Comparison of ENCODE assay signal across 1 cellular context in the genomic region with DNA sequence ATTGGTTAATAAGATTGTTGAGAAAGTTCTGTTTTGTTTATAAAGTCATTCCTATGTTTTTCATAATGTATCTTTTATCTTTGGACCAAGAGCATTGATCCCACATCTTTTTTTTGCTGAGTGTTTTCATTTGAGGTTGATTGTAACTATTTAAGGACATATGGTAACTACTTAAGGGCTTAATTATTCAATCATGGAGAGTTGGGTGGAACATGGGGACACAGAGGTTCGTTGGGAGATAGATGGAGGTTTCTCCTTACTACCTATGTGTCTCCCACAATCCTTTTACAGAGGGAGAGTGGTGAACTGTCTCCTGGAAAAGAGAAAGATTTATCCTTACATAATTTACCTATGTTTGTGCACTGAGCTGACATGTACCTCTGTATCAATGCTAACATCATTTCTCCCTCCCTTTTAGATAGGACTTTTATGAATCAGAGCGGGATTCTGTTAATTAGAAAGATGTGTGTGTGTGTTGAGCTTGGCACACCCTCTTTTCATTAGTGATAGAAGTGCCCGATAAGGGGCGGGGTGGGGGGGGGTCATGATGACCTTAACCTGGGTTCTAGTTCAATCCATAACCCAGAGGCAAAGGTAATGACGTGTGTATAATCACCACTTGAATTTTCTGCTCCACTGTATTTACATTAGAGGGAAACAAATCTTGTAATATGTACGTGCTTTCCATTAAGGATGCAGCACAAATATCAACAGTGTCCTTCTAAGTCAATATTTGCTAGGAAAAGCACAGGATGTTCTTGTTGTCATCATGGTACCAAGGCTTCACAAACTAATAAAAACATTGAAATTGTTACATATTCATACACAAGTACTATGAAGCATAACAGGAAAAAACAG.
TF ChIP-seq lines count a peak whose summit lies in the region.

No MANE protein-coding gene starts in this region.

TF ChIP-seq in HepG2, 621 proteins besides CTCF, POLR2A, EP300 and RAD21 (continued from another document and continues in another):
- TF ChIP-seq, protein P1, sequence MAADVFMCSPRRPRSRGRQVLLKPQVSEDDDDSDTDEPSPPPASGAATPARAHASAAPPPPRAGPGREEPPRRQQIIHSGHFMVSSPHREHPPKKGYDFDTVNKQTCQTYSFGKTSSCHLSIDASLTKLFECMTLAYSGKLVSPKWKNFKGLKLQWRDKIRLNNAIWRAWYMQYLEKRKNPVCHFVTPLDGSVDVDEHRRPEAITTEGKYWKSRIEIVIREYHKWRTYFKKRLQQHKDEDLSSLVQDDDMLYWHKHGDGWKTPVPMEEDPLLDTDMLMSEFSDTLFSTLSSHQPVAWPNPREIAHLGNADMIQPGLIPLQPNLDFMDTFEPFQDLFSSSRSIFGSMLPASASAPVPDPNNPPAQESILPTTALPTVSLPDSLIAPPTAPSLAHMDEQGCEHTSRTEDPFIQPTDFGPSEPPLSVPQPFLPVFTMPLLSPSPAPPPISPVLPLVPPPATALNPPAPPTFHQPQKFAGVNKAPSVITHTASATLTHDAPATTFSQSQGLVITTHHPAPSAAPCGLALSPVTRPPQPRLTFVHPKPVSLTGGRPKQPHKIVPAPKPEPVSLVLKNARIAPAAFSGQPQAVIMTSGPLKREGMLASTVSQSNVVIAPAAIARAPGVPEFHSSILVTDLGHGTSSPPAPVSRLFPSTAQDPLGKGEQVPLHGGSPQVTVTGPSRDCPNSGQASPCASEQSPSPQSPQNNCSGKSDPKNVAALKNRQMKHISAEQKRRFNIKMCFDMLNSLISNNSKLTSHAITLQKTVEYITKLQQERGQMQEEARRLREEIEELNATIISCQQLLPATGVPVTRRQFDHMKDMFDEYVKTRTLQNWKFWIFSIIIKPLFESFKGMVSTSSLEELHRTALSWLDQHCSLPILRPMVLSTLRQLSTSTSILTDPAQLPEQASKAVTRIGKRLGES (CRISPR knock-in tag; IDR thresholded peaks at IDR 0.05; ENCODE audit: borderline replicate concordance), result no peak
- TF ChIP-seq, protein P2, sequence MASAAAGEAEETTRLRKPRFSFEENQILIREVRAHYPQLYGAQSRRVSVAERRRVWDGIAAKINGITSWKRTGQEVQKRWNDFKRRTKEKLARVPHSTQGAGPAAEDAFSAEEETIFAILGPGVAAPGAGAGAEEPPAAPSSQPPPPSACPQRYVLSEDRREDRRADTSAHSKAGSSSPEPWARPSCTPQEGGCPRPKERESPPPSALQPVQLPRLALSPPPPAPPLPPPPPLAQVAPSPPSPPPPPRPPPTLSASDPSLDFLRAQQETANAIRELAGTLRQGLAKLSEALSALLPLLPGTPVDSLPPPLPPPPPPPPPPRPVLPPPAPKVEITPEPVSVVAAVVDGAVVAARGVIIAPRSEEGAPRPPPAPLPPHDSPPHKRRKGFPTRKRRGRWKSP (CRISPR knock-in tag; IDR thresholded peaks at IDR 0.05), result no peak
- TF ChIP-seq ZFX (CRISPR knock-in tag; IDR thresholded peaks at IDR 0.05; ENCODE audit: low read depth) (no peak), WIZ (CRISPR knock-in tag; IDR thresholded peaks at IDR 0.05) (no peak), ZNF768 (CRISPR knock-in tag; IDR thresholded peaks at IDR 0.05) (no peak), YY1 (IDR thresholded peaks at IDR 0.05; ENCODE audit: insufficient read depth, insufficient replicate concordance, low read depth, low read length) (no peak), HMG20A (CRISPR knock-in tag; IDR thresholded peaks at IDR 0.05; ENCODE audit: borderline replicate concordance) (peak; percentile 91), ZEB1 (IDR thresholded peaks at IDR 0.05; ENCODE audit: insufficient replicate concordance, low read depth) (no peak), GTF3A (CRISPR knock-in tag; conservative IDR thresholded peaks at IDR 0.05) (no peak), YEATS4 (CRISPR knock-in tag; IDR thresholded peaks at IDR 0.05; ENCODE audit: borderline replicate concordance) (no peak), ESRRA (CRISPR knock-in tag; IDR thresholded peaks at IDR 0.05; ENCODE audit: low read depth) (0 out of 2 replicates have a peak, but pooled peaks have one; percentile 45), ZNF556 (CRISPR knock-in tag; IDR thresholded peaks at IDR 0.05; ENCODE audit: borderline replicate concordance) (no peak), SMC3 (IDR thresholded peaks at IDR 0.05; ENCODE audit: low read length) (no peak; the same call in 1 of the 2 replicates), ZNF12 (CRISPR knock-in tag; IDR thresholded peaks at IDR 0.05) (no peak), MBNL3 (CRISPR knock-in tag; conservative IDR thresholded peaks at IDR 0.05) (no peak), ZNF468 (CRISPR knock-in tag; IDR thresholded peaks at IDR 0.05) (no peak), HNRNPL (IDR thresholded peaks at IDR 0.05; ENCODE audit: low read depth, low read length) (no peak), ZNF883 (CRISPR knock-in tag; IDR thresholded peaks at IDR 0.05; ENCODE audit: not compliant biosample characterization) (no peak), KDM4B (CRISPR knock-in tag; IDR thresholded peaks at IDR 0.05) (no peak), ZFP82 (CRISPR knock-in tag; IDR thresholded peaks at IDR 0.05; ENCODE audit: borderline replicate concordance) (no peak), TOPORS (CRISPR knock-in tag; IDR thresholded peaks at IDR 0.05) (no peak), NFATC3 (CRISPR knock-in tag; IDR thresholded peaks at IDR 0.05) (no peak), MTF2 (CRISPR knock-in tag; IDR thresholded peaks at IDR 0.05; ENCODE audit: borderline replicate concordance) (no peak), ZNF766 (CRISPR knock-in tag; IDR thresholded peaks at IDR 0.05; ENCODE audit: borderline replicate concordance) (no peak)
- TF ChIP-seq, protein P3, sequence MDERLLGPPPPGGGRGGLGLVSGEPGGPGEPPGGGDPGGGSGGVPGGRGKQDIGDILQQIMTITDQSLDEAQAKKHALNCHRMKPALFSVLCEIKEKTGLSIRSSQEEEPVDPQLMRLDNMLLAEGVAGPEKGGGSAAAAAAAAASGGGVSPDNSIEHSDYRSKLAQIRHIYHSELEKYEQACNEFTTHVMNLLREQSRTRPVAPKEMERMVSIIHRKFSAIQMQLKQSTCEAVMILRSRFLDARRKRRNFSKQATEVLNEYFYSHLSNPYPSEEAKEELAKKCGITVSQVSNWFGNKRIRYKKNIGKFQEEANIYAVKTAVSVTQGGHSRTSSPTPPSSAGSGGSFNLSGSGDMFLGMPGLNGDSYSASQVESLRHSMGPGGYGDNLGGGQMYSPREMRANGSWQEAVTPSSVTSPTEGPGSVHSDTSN (CRISPR knock-in tag; IDR thresholded peaks at IDR 0.05), result no peak
- TF ChIP-seq, protein P4, sequence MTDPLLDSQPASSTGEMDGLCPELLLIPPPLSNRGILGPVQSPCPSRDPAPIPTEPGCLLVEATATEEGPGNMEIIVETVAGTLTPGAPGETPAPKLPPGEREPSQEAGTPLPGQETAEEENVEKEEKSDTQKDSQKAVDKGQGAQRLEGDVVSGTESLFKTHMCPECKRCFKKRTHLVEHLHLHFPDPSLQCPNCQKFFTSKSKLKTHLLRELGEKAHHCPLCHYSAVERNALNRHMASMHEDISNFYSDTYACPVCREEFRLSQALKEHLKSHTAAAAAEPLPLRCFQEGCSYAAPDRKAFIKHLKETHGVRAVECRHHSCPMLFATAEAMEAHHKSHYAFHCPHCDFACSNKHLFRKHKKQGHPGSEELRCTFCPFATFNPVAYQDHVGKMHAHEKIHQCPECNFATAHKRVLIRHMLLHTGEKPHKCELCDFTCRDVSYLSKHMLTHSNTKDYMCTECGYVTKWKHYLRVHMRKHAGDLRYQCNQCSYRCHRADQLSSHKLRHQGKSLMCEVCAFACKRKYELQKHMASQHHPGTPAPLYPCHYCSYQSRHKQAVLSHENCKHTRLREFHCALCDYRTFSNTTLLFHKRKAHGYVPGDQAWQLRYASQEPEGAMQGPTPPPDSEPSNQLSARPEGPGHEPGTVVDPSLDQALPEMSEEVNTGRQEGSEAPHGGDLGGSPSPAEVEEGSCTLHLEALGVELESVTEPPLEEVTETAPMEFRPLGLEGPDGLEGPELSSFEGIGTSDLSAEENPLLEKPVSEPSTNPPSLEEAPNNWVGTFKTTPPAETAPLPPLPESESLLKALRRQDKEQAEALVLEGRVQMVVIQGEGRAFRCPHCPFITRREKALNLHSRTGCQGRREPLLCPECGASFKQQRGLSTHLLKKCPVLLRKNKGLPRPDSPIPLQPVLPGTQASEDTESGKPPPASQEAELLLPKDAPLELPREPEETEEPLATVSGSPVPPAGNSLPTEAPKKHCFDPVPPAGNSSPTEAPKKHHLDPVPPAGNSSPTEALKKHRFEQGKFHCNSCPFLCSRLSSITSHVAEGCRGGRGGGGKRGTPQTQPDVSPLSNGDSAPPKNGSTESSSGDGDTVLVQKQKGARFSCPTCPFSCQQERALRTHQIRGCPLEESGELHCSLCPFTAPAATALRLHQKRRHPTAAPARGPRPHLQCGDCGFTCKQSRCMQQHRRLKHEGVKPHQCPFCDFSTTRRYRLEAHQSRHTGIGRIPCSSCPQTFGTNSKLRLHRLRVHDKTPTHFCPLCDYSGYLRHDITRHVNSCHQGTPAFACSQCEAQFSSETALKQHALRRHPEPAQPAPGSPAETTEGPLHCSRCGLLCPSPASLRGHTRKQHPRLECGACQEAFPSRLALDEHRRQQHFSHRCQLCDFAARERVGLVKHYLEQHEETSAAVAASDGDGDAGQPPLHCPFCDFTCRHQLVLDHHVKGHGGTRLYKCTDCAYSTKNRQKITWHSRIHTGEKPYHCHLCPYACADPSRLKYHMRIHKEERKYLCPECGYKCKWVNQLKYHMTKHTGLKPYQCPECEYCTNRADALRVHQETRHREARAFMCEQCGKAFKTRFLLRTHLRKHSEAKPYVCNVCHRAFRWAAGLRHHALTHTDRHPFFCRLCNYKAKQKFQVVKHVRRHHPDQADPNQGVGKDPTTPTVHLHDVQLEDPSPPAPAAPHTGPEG (CRISPR knock-in tag; IDR thresholded peaks at IDR 0.05), result no peak
- TF ChIP-seq, protein P5, sequence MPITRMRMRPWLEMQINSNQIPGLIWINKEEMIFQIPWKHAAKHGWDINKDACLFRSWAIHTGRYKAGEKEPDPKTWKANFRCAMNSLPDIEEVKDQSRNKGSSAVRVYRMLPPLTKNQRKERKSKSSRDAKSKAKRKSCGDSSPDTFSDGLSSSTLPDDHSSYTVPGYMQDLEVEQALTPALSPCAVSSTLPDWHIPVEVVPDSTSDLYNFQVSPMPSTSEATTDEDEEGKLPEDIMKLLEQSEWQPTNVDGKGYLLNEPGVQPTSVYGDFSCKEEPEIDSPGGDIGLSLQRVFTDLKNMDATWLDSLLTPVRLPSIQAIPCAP (CRISPR knock-in tag; IDR thresholded peaks at IDR 0.05; ENCODE audit: low read depth), result no peak
- TF ChIP-seq, protein P6, sequence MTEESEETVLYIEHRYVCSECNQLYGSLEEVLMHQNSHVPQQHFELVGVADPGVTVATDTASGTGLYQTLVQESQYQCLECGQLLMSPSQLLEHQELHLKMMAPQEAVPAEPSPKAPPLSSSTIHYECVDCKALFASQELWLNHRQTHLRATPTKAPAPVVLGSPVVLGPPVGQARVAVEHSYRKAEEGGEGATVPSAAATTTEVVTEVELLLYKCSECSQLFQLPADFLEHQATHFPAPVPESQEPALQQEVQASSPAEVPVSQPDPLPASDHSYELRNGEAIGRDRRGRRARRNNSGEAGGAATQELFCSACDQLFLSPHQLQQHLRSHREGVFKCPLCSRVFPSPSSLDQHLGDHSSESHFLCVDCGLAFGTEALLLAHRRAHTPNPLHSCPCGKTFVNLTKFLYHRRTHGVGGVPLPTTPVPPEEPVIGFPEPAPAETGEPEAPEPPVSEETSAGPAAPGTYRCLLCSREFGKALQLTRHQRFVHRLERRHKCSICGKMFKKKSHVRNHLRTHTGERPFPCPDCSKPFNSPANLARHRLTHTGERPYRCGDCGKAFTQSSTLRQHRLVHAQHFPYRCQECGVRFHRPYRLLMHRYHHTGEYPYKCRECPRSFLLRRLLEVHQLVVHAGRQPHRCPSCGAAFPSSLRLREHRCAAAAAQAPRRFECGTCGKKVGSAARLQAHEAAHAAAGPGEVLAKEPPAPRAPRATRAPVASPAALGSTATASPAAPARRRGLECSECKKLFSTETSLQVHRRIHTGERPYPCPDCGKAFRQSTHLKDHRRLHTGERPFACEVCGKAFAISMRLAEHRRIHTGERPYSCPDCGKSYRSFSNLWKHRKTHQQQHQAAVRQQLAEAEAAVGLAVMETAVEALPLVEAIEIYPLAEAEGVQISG (CRISPR knock-in tag; IDR thresholded peaks at IDR 0.05), result no peak
- TF ChIP-seq, protein P7, sequence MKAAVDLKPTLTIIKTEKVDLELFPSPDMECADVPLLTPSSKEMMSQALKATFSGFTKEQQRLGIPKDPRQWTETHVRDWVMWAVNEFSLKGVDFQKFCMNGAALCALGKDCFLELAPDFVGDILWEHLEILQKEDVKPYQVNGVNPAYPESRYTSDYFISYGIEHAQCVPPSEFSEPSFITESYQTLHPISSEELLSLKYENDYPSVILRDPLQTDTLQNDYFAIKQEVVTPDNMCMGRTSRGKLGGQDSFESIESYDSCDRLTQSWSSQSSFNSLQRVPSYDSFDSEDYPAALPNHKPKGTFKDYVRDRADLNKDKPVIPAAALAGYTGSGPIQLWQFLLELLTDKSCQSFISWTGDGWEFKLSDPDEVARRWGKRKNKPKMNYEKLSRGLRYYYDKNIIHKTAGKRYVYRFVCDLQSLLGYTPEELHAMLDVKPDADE (CRISPR knock-in tag; IDR thresholded peaks at IDR 0.05), result no peak
- TF ChIP-seq, protein P8, sequence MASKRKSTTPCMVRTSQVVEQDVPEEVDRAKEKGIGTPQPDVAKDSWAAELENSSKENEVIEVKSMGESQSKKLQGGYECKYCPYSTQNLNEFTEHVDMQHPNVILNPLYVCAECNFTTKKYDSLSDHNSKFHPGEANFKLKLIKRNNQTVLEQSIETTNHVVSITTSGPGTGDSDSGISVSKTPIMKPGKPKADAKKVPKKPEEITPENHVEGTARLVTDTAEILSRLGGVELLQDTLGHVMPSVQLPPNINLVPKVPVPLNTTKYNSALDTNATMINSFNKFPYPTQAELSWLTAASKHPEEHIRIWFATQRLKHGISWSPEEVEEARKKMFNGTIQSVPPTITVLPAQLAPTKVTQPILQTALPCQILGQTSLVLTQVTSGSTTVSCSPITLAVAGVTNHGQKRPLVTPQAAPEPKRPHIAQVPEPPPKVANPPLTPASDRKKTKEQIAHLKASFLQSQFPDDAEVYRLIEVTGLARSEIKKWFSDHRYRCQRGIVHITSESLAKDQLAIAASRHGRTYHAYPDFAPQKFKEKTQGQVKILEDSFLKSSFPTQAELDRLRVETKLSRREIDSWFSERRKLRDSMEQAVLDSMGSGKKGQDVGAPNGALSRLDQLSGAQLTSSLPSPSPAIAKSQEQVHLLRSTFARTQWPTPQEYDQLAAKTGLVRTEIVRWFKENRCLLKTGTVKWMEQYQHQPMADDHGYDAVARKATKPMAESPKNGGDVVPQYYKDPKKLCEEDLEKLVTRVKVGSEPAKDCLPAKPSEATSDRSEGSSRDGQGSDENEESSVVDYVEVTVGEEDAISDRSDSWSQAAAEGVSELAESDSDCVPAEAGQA (IDR thresholded peaks at IDR 0.05; ENCODE audit: low read depth), result no peak
- TF ChIP-seq, protein P8 (CRISPR knock-in tag; IDR thresholded peaks at IDR 0.05; ENCODE audit: borderline replicate concordance), result no peak
